In genomic region chr9:98570055-98570454, GRCh38 we compare ENCODE assay signal across 27 cellular contexts.
"Had no signal": no experiment of that assay in that cellular context is flagged by ENCODE, and none has a peak within 500 bp of the region (broad histone marks: within the 10 kb centered on the region; RNA-seq: fewer than 3 reads in every experiment).

No MANE protein-coding gene starts in this region.

- H3K4me2 ChIP-seq: smooth muscle cell had no signal

- H3K9me3 Mint-ChIP-seq: activated naive CD4-positive, alpha-beta T cell treated with anti-CD3 and anti-CD28 coated beads, Interleukin-2, amount 50 U/mL, for 24 hours; activated naive CD8-positive, alpha-beta T cell treated with anti-CD3 and anti-CD28 coated beads, Interleukin-2, amount 50 U/mL, for 24 hours; activated T-helper 2 cell treated with anti-CD3 and anti-CD28 coated beads, Interferon-gamma antibody, Interleukin-2, Interleukin-4, amounts not matched to agents 10 μg/mL and 5 μg/mL and 100 μg/mL, durations not matched to agents 14 hours and 24 hours and 36 hours; dendritic cell treated with granulocyte-macrophage colony-stimulating factor and Interleukin-4, amounts not matched to agents 40 ng/mL and 50 ng/mL, for 4 days; natural killer cell treated with Interleukin-12 subunit alpha and Interleukin-12 subunit beta and Interleukin-15 and Interleukin-18, amount 100 ng/mL, for 72 hours; stimulated activated memory B cell treated with anti-CD40 and anti-IgM and Interleukin-4, amounts not matched to agents 10 μg/mL and 1 μg/mL and 100 μg/mL, for 72 hours; stimulated activated naive CD8-positive, alpha-beta T cell treated with anti-CD3 and anti-CD28 coated beads, Interleukin-15, amount 100 ng/mL, for 72 hours had no signal

- H3K36me3 ChIP-seq: breast epithelium, left lung, lower lobe of right lung, pancreas, prostate gland, tibial artery had no signal

- H3K4me1 Mint-ChIP-seq: activated naive CD4-positive, alpha-beta T cell treated with anti-CD3 and anti-CD28 coated beads, Interleukin-2, amount 50 U/mL, for 24 hours had no signal

- DNase-seq: activated CD4-positive, alpha-beta T cell treated with anti-CD3 and anti-CD28 coated beads for 36 hours; activated CD4-positive, alpha-beta T cell treated with anti-CD3 and anti-CD28 coated beads, Interleukin-2, amount 50 U/mL, for 4 hours; activated CD4-positive, CD25-positive, alpha-beta regulatory T cell; activated naive CD8-positive, alpha-beta T cell treated with anti-CD3 and anti-CD28 coated beads, Interleukin-2, amount 50 U/mL, for 24 hours; activated T-cell treated with anti-CD3 and anti-CD28 coated beads, Interleukin-2, amount 50 U/mL, for 48 hours; amygdala; central memory CD4-positive, alpha-beta T cell; effector CD8-positive, alpha-beta T cell; hippocampal formation; left lung; lower lobe of right lung; mesenchymal stem cell; pancreas; stimulated activated CD4-positive, alpha-beta T cell treated with anti-CD3 and anti-CD28 coated beads, Interleukin-1b, Interleukin-23, amount 100 ng/mL, for 48 hours; stimulated activated CD4-positive, alpha-beta T cell treated with anti-CD3 and anti-CD28 coated beads, Interleukin-4, amount 100 ng/mL, for 4 hours; stimulated activated CD8-positive, alpha-beta memory T cell treated with anti-CD3 and anti-CD28 coated beads, Interleukin-4, amount 100 ng/mL, for 48 hours; stimulated activated naive CD8-positive, alpha-beta T cell treated with anti-CD3 and anti-CD28 coated beads, Interleukin-15, amount 100 ng/mL, for 72 hours; tibial artery had no signal

- H3K27ac Mint-ChIP-seq: activated CD4-positive, alpha-beta T cell treated with anti-CD3 and anti-CD28 coated beads for 36 hours; activated naive CD4-positive, alpha-beta T cell treated with anti-CD3 and anti-CD28 coated beads, Interleukin-2, amount 50 U/mL, for 24 hours; activated naive CD8-positive, alpha-beta T cell treated with anti-CD3 and anti-CD28 coated beads, Interleukin-2, amount 50 U/mL, for 24 hours; activated T-helper 2 cell treated with anti-CD3 and anti-CD28 coated beads, Interferon-gamma antibody, Interleukin-2, Interleukin-4, amounts not matched to agents 10 μg/mL and 5 μg/mL and 100 μg/mL, durations not matched to agents 14 hours and 24 hours and 36 hours; dendritic cell treated with granulocyte-macrophage colony-stimulating factor and Interleukin-4, amounts not matched to agents 40 ng/mL and 50 ng/mL, for 4 days; natural killer cell treated with Interleukin-12 subunit alpha and Interleukin-12 subunit beta and Interleukin-15 and Interleukin-18, amount 100 ng/mL, for 72 hours; stimulated activated memory B cell treated with anti-CD40 and anti-IgM and Interleukin-4, amounts not matched to agents 10 μg/mL and 1 μg/mL and 100 μg/mL, for 72 hours; stimulated activated naive CD8-positive, alpha-beta T cell treated with anti-CD3 and anti-CD28 coated beads, Interleukin-15, amount 100 ng/mL, for 72 hours had no signal

- H3K27me3 Mint-ChIP-seq: activated naive CD4-positive, alpha-beta T cell treated with anti-CD3 and anti-CD28 coated beads, Interleukin-2, amount 50 U/mL, for 24 hours had no signal

- H3K27ac ChIP-seq: breast epithelium, epithelial cell of prostate, left lung, lower lobe of right lung, pancreas, prostate gland, tibial artery had no signal

- H3K4me1 ChIP-seq: breast epithelium, left lung, lower lobe of right lung, pancreas, prostate gland, tibial artery had no signal

- H3K4me3 Mint-ChIP-seq: activated CD4-positive, alpha-beta T cell treated with anti-CD3 and anti-CD28 coated beads for 36 hours; activated naive CD4-positive, alpha-beta T cell treated with anti-CD3 and anti-CD28 coated beads, Interleukin-2, amount 50 U/mL, for 24 hours; activated naive CD8-positive, alpha-beta T cell treated with anti-CD3 and anti-CD28 coated beads, Interleukin-2, amount 50 U/mL, for 24 hours; dendritic cell treated with granulocyte-macrophage colony-stimulating factor and Interleukin-4, amounts not matched to agents 40 ng/mL and 50 ng/mL, for 4 days; natural killer cell treated with Interleukin-12 subunit alpha and Interleukin-12 subunit beta and Interleukin-15 and Interleukin-18, amount 100 ng/mL, for 72 hours; stimulated activated memory B cell treated with anti-CD40 and anti-IgM and Interleukin-4, amounts not matched to agents 10 μg/mL and 1 μg/mL and 100 μg/mL, for 72 hours; stimulated activated naive CD8-positive, alpha-beta T cell treated with anti-CD3 and anti-CD28 coated beads, Interleukin-15, amount 100 ng/mL, for 72 hours had no signal

- H3K9me3 ChIP-seq: breast epithelium, left lung, lower lobe of right lung, pancreas, prostate gland, tibial artery had no signal

- H3K36me3 Mint-ChIP-seq: activated naive CD4-positive, alpha-beta T cell treated with anti-CD3 and anti-CD28 coated beads, Interleukin-2, amount 50 U/mL, for 24 hours; natural killer cell treated with Interleukin-12 subunit alpha and Interleukin-12 subunit beta and Interleukin-15 and Interleukin-18, amount 100 ng/mL, for 72 hours; stimulated activated memory B cell treated with anti-CD40 and anti-IgM and Interleukin-4, amounts not matched to agents 10 μg/mL and 1 μg/mL and 100 μg/mL, for 72 hours had no signal

- H3K4me3 ChIP-seq: breast epithelium, left lung, lower lobe of right lung, pancreas, prostate gland, smooth muscle cell, tibial artery had no signal

- ATAC-seq: activated CD4-positive, alpha-beta T cell treated with anti-CD3 and anti-CD28 coated beads for 36 hours; activated naive CD8-positive, alpha-beta T cell treated with anti-CD3 and anti-CD28 coated beads, Interleukin-2, amount 50 U/mL, for 24 hours; left lung; lower lobe of right lung; natural killer cell treated with Interleukin-12 subunit alpha and Interleukin-12 subunit beta and Interleukin-15 and Interleukin-18, amount 100 ng/mL, for 72 hours; pancreas; stimulated activated memory B cell treated with anti-CD40 and anti-IgM and Interleukin-4, amounts not matched to agents 10 μg/mL and 1 μg/mL and 100 μg/mL, for 72 hours; stimulated activated naive CD8-positive, alpha-beta T cell treated with anti-CD3 and anti-CD28 coated beads, Interleukin-15, amount 100 ng/mL, for 72 hours had no signal

- H3K27me3 ChIP-seq: breast epithelium, pancreas had no signal
